Comparison of ENCODE assay signal across 1 cellular context in genomic region chr4:94420356-94420755, GRCh38.
TF ChIP-seq lines count a peak whose summit lies in the region.

No MANE protein-coding gene starts in this region.

TF ChIP-seq in A549, 52 proteins besides CTCF, POLR2A, EP300 and RAD21 (continued from another document):
- TF ChIP-seq, protein P1, sequence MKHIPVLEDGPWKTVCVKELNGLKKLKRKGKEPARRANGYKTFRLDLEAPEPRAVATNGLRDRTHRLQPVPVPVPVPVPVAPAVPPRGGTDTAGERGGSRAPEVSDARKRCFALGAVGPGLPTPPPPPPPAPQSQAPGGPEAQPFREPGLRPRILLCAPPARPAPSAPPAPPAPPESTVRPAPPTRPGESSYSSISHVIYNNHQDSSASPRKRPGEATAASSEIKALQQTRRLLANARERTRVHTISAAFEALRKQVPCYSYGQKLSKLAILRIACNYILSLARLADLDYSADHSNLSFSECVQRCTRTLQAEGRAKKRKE (CRISPR knock-in tag; IDR thresholded peaks at IDR 0.05; ENCODE audit: low read depth), result no peak
- TF ChIP-seq JUNB (IDR thresholded peaks at IDR 0.05), result no peak; the same call in 1 of the 2 replicates
- no peak for TF ChIP-seq POLR2AphosphoS2 (conservative IDR thresholded peaks at IDR 0.05; ENCODE audit: low read length)
- TF ChIP-seq FOSB (CRISPR knock-in tag; IDR thresholded peaks at IDR 0.05), result no peak
- TF ChIP-seq, protein P2, sequence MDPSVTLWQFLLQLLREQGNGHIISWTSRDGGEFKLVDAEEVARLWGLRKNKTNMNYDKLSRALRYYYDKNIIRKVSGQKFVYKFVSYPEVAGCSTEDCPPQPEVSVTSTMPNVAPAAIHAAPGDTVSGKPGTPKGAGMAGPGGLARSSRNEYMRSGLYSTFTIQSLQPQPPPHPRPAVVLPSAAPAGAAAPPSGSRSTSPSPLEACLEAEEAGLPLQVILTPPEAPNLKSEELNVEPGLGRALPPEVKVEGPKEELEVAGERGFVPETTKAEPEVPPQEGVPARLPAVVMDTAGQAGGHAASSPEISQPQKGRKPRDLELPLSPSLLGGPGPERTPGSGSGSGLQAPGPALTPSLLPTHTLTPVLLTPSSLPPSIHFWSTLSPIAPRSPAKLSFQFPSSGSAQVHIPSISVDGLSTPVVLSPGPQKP (IDR thresholded peaks at IDR 0.05; ENCODE audit: low read depth, low read length), result no peak
- TF ChIP-seq REST (IDR thresholded peaks at IDR 0.05), result no peak
- TF ChIP-seq CBX2 (IDR thresholded peaks at IDR 0.05; ENCODE audit: borderline replicate concordance, low read depth), result no peak
- TF ChIP-seq ZSCAN20 (CRISPR knock-in tag; IDR thresholded peaks at IDR 0.05), result no peak
- TF ChIP-seq NR3C1 (IDR thresholded peaks at IDR 0.05), result no peak
- no peak for TF ChIP-seq CHD2 (IDR thresholded peaks at IDR 0.05; ENCODE audit: low read length, partially characterized antibody)
- TF ChIP-seq RNF2 (IDR thresholded peaks at IDR 0.05; ENCODE audit: borderline replicate concordance, low read depth), result no peak
- no peak for TF ChIP-seq CBX8 (IDR thresholded peaks at IDR 0.05)
- TF ChIP-seq USF2 (IDR thresholded peaks at IDR 0.05), result no peak
- TF ChIP-seq TP53 (CRISPR knock-in tag; IDR thresholded peaks at IDR 0.05), result no peak
- no peak for TF ChIP-seq EHMT2 (IDR thresholded peaks at IDR 0.05; ENCODE audit: low read depth)
- TF ChIP-seq HMGXB4 (CRISPR knock-in tag; IDR thresholded peaks at IDR 0.05; ENCODE audit: borderline replicate concordance), result no peak
